In genomic region chr20:5135363-5136012, GRCh38 we compare ENCODE assay signal across 12 cellular contexts. TPM values are rescaled to one million over a fixed set of nuclear protein-coding genes. Genes with fewer than 3 reads are reported as not detected.
DNase-seq lines count a peak whose midpoint lies in the region; ATAC-seq and TF ChIP-seq lines count a peak whose summit lies in the region.
"Had no signal": no experiment of that assay in that cellular context is flagged by ENCODE, and none has a peak within 500 bp of the region (broad histone marks: within the 10 kb centered on the region; RNA-seq: fewer than 3 reads in every experiment).

No MANE protein-coding gene starts in this region.

- in situ Hi-C loops in gastrocnemius medialis (cut with MboI; ENCODE audit: low sequenced_read_pairs in 4 of 4), result no loop called here

- POLR2A ChIA-PET in PC-3 (lab: Charles Lee; ENCODE audit: unreplicated experiment), result no interaction called here

- peaks cover 75% of the 10 kb centered on the region for H3K79me2 ChIP-seq in PC-3 (ENCODE audit: low read length)

- ATAC-seq in GM18861 (IDR thresholded peaks at IDR 0.05; ENCODE audit: unreplicated experiment) (peak; percentile 81), Right ventricle myocardium superior (ENCODE audit: poor library complexity) (peak; percentile 59), gastrocnemius medialis (peak; percentile 66 to 68), PC-3 (no peak), GM21515 (IDR thresholded peaks at IDR 0.05; ENCODE audit: unreplicated experiment) (no peak)
- ATAC-seq: body of pancreas had no signal

- no peaks in the 10 kb centered on the region for H3K27me3 ChIP-seq in HUES48 (ENCODE audit: control insufficient read depth, insufficient read depth, low read length)
- no peaks in the 10 kb centered on the region for H3K27me3 ChIP-seq in gastrocnemius medialis
- no peaks in the 10 kb centered on the region for H3K27me3 ChIP-seq in PC-3 (ENCODE audit: low read length)
- H3K27me3 ChIP-seq: body of pancreas had no signal

- H3K4me3 ChIP-seq in HUES48 (ENCODE audit: low read depth, low read length) (no peak overlapping the region), gastrocnemius medialis (peak overlapping the region in 1 of 4 donors; percentile 10), PC-3 (ENCODE audit: low read length) (no peak overlapping the region)
- H3K4me3 ChIP-seq: body of pancreas had no signal

- no peak overlapping the region for H2AFZ ChIP-seq in PC-3 (ENCODE audit: low read length)

- TF ChIP-seq CTCF in gastrocnemius medialis (IDR thresholded peaks at IDR 0.05 in 4 of 5, conservative IDR thresholded peaks at IDR 0.05 in 1 of 5) (peak in 1 of 5 experiments; percentile 5), PC-3 (conservative IDR thresholded peaks at IDR 0.05; ENCODE audit: low read depth, low read length) (no peak)

- intact Hi-C loops in Right ventricle myocardium superior (cut with DNase I), result no loop called here
- intact Hi-C loops in gastrocnemius medialis (cut with DNase I; ENCODE audit: low total_unique reads), result no loop called here
- intact Hi-C loops in PC-3 (cut with micrococcal nuclease), result no loop called here

- H3K9ac ChIP-seq in HUES48 (ENCODE audit: low read depth, low read length) (peak overlapping the region; percentile 5; the same call in 1 of the 2 replicates), PC-3 (ENCODE audit: low read length) (no peak overlapping the region)

- H3K4me1 ChIP-seq in HUES48 (ENCODE audit: control insufficient read depth, insufficient read depth, low read length) (peaks cover 8% of the 10 kb centered on the region), gastrocnemius medialis (peaks cover 23 to 52% of the 10 kb centered on the region in 2 donors), PC-3 (ENCODE audit: insufficient read depth, low read length) (no peaks in the 10 kb centered on the region)

- no TSS peak for BruUV-seq in PC-3 (replicated peaks; lab: Mats Ljungman, UMichigan)

- 0 out of 2 replicates have a peak, but pooled peaks cover 4% of the 10 kb centered on the region for H4K20me1 ChIP-seq in PC-3 (ENCODE audit: low read length)

- no peaks in the 10 kb centered on the region for H3K9me2 ChIP-seq in PC-3 (replicated peaks; ENCODE audit: low read length)

- peak overlapping the region; percentile 63 for H3K27ac ChIP-seq in HUES48 (ENCODE audit: low read depth, low read length)
- peak overlapping the region; percentile 46 to 80 (median 64) for H3K27ac ChIP-seq in gastrocnemius medialis
- no peak overlapping the region for H3K27ac ChIP-seq in PC-3 (ENCODE audit: low read length)
- H3K27ac ChIP-seq: body of pancreas had no signal

- no peaks in the 10 kb centered on the region for H3F3A ChIP-seq in PC-3 (ENCODE audit: low read length, unreplicated experiment)

- no peaks in the 10 kb centered on the region for H3K36me3 ChIP-seq in HUES48 (ENCODE audit: control insufficient read depth, insufficient read depth, low read length)
- H3K36me3 ChIP-seq in gastrocnemius medialis, result no peaks in the 10 kb centered on the region
- no peaks in the 10 kb centered on the region for H3K36me3 ChIP-seq in PC-3 (ENCODE audit: low read depth, low read length)

- CTCF ChIA-PET in PC-3 (lab: Charles Lee), result no interaction called here

- TF ChIP-seq POLR2A in gastrocnemius medialis (IDR thresholded peaks at IDR 0.05), result no peak

- DNase-seq in Right ventricle myocardium superior (no peak), gastrocnemius medialis (no peak), PC-3 (no peak), NCI-H1105 treated with DMSO at 0.1 percent for 48 hours (lab: John Stamatoyannopoulos, UW) (no peak), HuH-7 (ENCODE audit: low spot score) (no peak)
- DNase-seq: activated CD4-positive, alpha-beta T cell treated with anti-CD3 and anti-CD28 coated beads for 48 hours; DMS79; NCI-H1092 had no signal

- no peak overlapping the region for H3K4me2 ChIP-seq in PC-3 (ENCODE audit: low read length)

- no peaks in the 10 kb centered on the region for H3K9me3 ChIP-seq in HUES48 (ENCODE audit: control insufficient read depth, insufficient read depth, low read length)
- no peaks in the 10 kb centered on the region for H3K9me3 ChIP-seq in gastrocnemius medialis
- no peaks in the 10 kb centered on the region for H3K9me3 ChIP-seq in PC-3 (ENCODE audit: low read length)
- H3K9me3 ChIP-seq: body of pancreas had no signal

RNA-seq across cellular contexts. Expression of gene CDS2, which starts 8.7 kb away (rescaled TPM):
- total RNA-seq in Right ventricle myocardium superior (61.9 TPM), gastrocnemius medialis (10 to 100 TPM in 3 of 4 donors, 1 to 10 TPM in 1; 9.0 to 18.5 (median 14.5) TPM), PC-3 (2014; rRNA removed) (13.2 and 17.1 TPM in 2 replicates)

RNA-seq across cellular contexts. Expression of gene PCNA, which starts 15.7 kb away (rescaled TPM):
- total RNA-seq in Right ventricle myocardium superior (26.4 TPM), gastrocnemius medialis (10 to 100 TPM; 19.1 to 40.0 (median 25.4) TPM), PC-3 (2014; rRNA removed) (254 and 286 TPM in 2 replicates)

RNA-seq across cellular contexts. Expression of gene TMEM230, which starts 22.6 kb away (rescaled TPM):
- total RNA-seq in Right ventricle myocardium superior (82.7 TPM), gastrocnemius medialis (10 to 100 TPM; 59.6 to 87.5 (median 76.3) TPM), PC-3 (2014; rRNA removed) (108 and 153 TPM in 2 replicates)

Comparison
In these comparisons a context has a peak if more than half of its experiments do, and no peak if none do; other contexts are left out.
1. ATAC-seq: peak in GM18861 (single experiment), Right ventricle myocardium superior (single experiment) and gastrocnemius medialis (2 of 2); none in PC-3 (single experiment) and GM21515 (single experiment).